Comparison of ENCODE assay signal across 30 cellular contexts in genomic region chr12:62713723-62714122, GRCh38.
"Had no signal": no experiment of that assay in that cellular context is flagged by ENCODE, and none has a peak within 500 bp of the region (broad histone marks: within the 10 kb centered on the region; RNA-seq: fewer than 3 reads in every experiment).

No MANE protein-coding gene starts in this region.

- H3K27ac Mint-ChIP-seq: activated CD4-positive, alpha-beta memory T cell treated with anti-CD3 and anti-CD28 coated beads for 36 hours; activated CD4-positive, alpha-beta T cell treated with anti-CD3 and anti-CD28 coated beads, Interleukin-2, amount 10 ng/mL, durations not matched to agents 24 days and 14 days; activated naive CD4-positive, alpha-beta T cell treated with anti-CD3 and anti-CD28 coated beads, Interleukin-2, amount 10 ng/mL, durations not matched to agents 7 days and 5 days; activated naive CD8-positive, alpha-beta T cell treated with anti-CD3 and anti-CD28 coated beads, Interleukin-2, amount 10 ng/mL, durations not matched to agents 7 days and 5 days; activated T-cell treated with anti-CD3 and anti-CD28 coated beads, Interleukin-2, amount 50 U/mL, for 24 hours; naive thymus-derived CD4-positive, alpha-beta T cell; stimulated activated memory B cell treated with anti-CD40 and anti-IgM and Interleukin-4, amounts not matched to agents 10 μg/mL and 1 μg/mL and 100 μg/mL, for 72 hours; stimulated activated naive CD8-positive, alpha-beta T cell treated with anti-CD3 and anti-CD28 coated beads, Interleukin-15, amount 100 ng/mL, for 72 hours; T-helper 2 cell treated with Interferon-gamma antibody and Interleukin-4, amounts not matched to agents 5 μg/mL and 100 μg/mL, for 36 hours had no signal

- H3K9me3 Mint-ChIP-seq: activated CD4-positive, alpha-beta memory T cell treated with anti-CD3 and anti-CD28 coated beads for 36 hours; activated CD4-positive, alpha-beta T cell treated with anti-CD3 and anti-CD28 coated beads, Interleukin-2, amount 10 ng/mL, durations not matched to agents 24 days and 14 days; activated naive CD4-positive, alpha-beta T cell treated with anti-CD3 and anti-CD28 coated beads, Interleukin-2, amount 10 ng/mL, durations not matched to agents 7 days and 5 days; activated naive CD8-positive, alpha-beta T cell treated with anti-CD3 and anti-CD28 coated beads, Interleukin-2, amount 10 ng/mL, durations not matched to agents 7 days and 5 days; activated T-cell treated with anti-CD3 and anti-CD28 coated beads, Interleukin-2, amount 50 U/mL, for 24 hours; naive thymus-derived CD4-positive, alpha-beta T cell; stimulated activated memory B cell treated with anti-CD40 and anti-IgM and Interleukin-4, amounts not matched to agents 10 μg/mL and 1 μg/mL and 100 μg/mL, for 72 hours; stimulated activated naive CD8-positive, alpha-beta T cell treated with anti-CD3 and anti-CD28 coated beads, Interleukin-15, amount 100 ng/mL, for 72 hours; T-helper 2 cell treated with Interferon-gamma antibody and Interleukin-4, amounts not matched to agents 5 μg/mL and 100 μg/mL, for 36 hours had no signal

- ATAC-seq: activated CD4-positive, CD25-positive, alpha-beta regulatory T cell treated with anti-CD3 and anti-CD28 coated beads, Interleukin-2, amount 50 U/mL, for 24 hours; naive thymus-derived CD4-positive, alpha-beta T cell; stimulated activated memory B cell treated with anti-CD40 and anti-IgM and Interleukin-4, amounts not matched to agents 10 μg/mL and 1 μg/mL and 100 μg/mL, for 72 hours; stimulated activated naive CD8-positive, alpha-beta T cell treated with anti-CD3 and anti-CD28 coated beads, Interleukin-15, amount 100 ng/mL, for 72 hours had no signal

- H3K4me1 Mint-ChIP-seq: activated CD4-positive, alpha-beta T cell treated with anti-CD3 and anti-CD28 coated beads, Interleukin-2, amount 10 ng/mL, durations not matched to agents 24 days and 14 days; activated naive CD4-positive, alpha-beta T cell treated with anti-CD3 and anti-CD28 coated beads, Interleukin-2, amount 10 ng/mL, durations not matched to agents 7 days and 5 days; activated naive CD8-positive, alpha-beta T cell treated with anti-CD3 and anti-CD28 coated beads, Interleukin-2, amount 10 ng/mL, durations not matched to agents 7 days and 5 days; naive thymus-derived CD4-positive, alpha-beta T cell; stimulated activated memory B cell treated with anti-CD40 and anti-IgM and Interleukin-4, amounts not matched to agents 10 μg/mL and 1 μg/mL and 100 μg/mL, for 72 hours; stimulated activated naive CD8-positive, alpha-beta T cell treated with anti-CD3 and anti-CD28 coated beads, Interleukin-15, amount 100 ng/mL, for 72 hours had no signal

- H3K79me2 ChIP-seq: hepatocyte had no signal

- H3K4me3 ChIP-seq: cardiac muscle cell, colonic mucosa, hepatocyte, prostate gland, sigmoid colon, smooth muscle cell, tibial nerve had no signal

- H3K4me2 ChIP-seq: hepatocyte, smooth muscle cell had no signal

- H2AFZ ChIP-seq: hepatocyte had no signal

- H3K4me1 ChIP-seq: colonic mucosa, prostate gland had no signal

- H3K36me3 Mint-ChIP-seq: activated CD4-positive, alpha-beta memory T cell treated with anti-CD3 and anti-CD28 coated beads for 36 hours; activated naive CD4-positive, alpha-beta T cell treated with anti-CD3 and anti-CD28 coated beads, Interleukin-2, amount 10 ng/mL, durations not matched to agents 7 days and 5 days; activated naive CD8-positive, alpha-beta T cell treated with anti-CD3 and anti-CD28 coated beads, Interleukin-2, amount 10 ng/mL, durations not matched to agents 7 days and 5 days; naive thymus-derived CD4-positive, alpha-beta T cell; stimulated activated memory B cell treated with anti-CD40 and anti-IgM and Interleukin-4, amounts not matched to agents 10 μg/mL and 1 μg/mL and 100 μg/mL, for 72 hours had no signal

- H3K9me3 ChIP-seq: colonic mucosa, prostate gland, sigmoid colon, tibial nerve had no signal

- H3K4me3 Mint-ChIP-seq: activated CD4-positive, alpha-beta memory T cell treated with anti-CD3 and anti-CD28 coated beads for 36 hours; activated CD4-positive, alpha-beta T cell treated with anti-CD3 and anti-CD28 coated beads, Interleukin-2, amount 10 ng/mL, durations not matched to agents 24 days and 14 days; activated naive CD4-positive, alpha-beta T cell treated with anti-CD3 and anti-CD28 coated beads, Interleukin-2, amount 10 ng/mL, durations not matched to agents 7 days and 5 days; activated naive CD8-positive, alpha-beta T cell treated with anti-CD3 and anti-CD28 coated beads, Interleukin-2, amount 10 ng/mL, durations not matched to agents 7 days and 5 days; activated T-cell treated with anti-CD3 and anti-CD28 coated beads, Interleukin-2, amount 50 U/mL, for 24 hours; naive thymus-derived CD4-positive, alpha-beta T cell; stimulated activated memory B cell treated with anti-CD40 and anti-IgM and Interleukin-4, amounts not matched to agents 10 μg/mL and 1 μg/mL and 100 μg/mL, for 72 hours; stimulated activated naive CD8-positive, alpha-beta T cell treated with anti-CD3 and anti-CD28 coated beads, Interleukin-15, amount 100 ng/mL, for 72 hours; T-helper 2 cell treated with Interferon-gamma antibody and Interleukin-4, amounts not matched to agents 5 μg/mL and 100 μg/mL, for 36 hours had no signal

- H3K27me3 ChIP-seq: cardiac muscle cell, colonic mucosa, hepatocyte, sigmoid colon, tibial nerve had no signal

- H3K27me3 Mint-ChIP-seq: activated CD4-positive, alpha-beta memory T cell treated with anti-CD3 and anti-CD28 coated beads for 36 hours; activated naive CD8-positive, alpha-beta T cell treated with anti-CD3 and anti-CD28 coated beads, Interleukin-2, amount 10 ng/mL, durations not matched to agents 7 days and 5 days; activated T-cell treated with anti-CD3 and anti-CD28 coated beads, Interleukin-2, amount 50 U/mL, for 24 hours had no signal

- DNase-seq: activated CD4-positive, alpha-beta memory T cell treated with anti-CD3 and anti-CD28 coated beads for 36 hours; activated CD4-positive, alpha-beta T cell treated with anti-CD3 and anti-CD28 coated beads, Interleukin-2, amount 10 ng/mL, durations not matched to agents 24 days and 14 days; activated CD8-positive, alpha-beta memory T cell treated with anti-CD3 and anti-CD28 coated beads, Interleukin-2, amount 50 U/mL, for 48 hours; activated gamma-delta T cell; activated naive CD4-positive, alpha-beta T cell treated with anti-CD3 and anti-CD28 coated beads, Interleukin-2, amount 10 ng/mL, durations not matched to agents 7 days and 5 days; activated naive CD8-positive, alpha-beta T cell treated with anti-CD3 and anti-CD28 coated beads, Interleukin-2, amount 10 ng/mL, durations not matched to agents 7 days and 5 days; activated T-cell treated with anti-CD3 and anti-CD28 coated beads, Interleukin-2, amount 50 U/mL, for 24 hours; amniotic stem cell; cerebellar nuclear complex; colonic mucosa; effector memory CD4-positive, alpha-beta T cell; islet precursor cell; left ventricle myocardium superior; midbrain; naive thymus-derived CD4-positive, alpha-beta T cell; retina; sigmoid colon; stimulated activated CD4-positive, alpha-beta T cell treated with anti-CD3 and anti-CD28 coated beads, Interleukin-1b, Interleukin-23, amount 100 ng/mL, for 48 hours; stimulated activated CD4-positive, alpha-beta T cell treated with anti-CD3 and anti-CD28 coated beads, Interleukin-4, amount 100 ng/mL, for 4 hours; stimulated activated CD8-positive, alpha-beta memory T cell treated with anti-CD3 and anti-CD28 coated beads, Interleukin-4, amount 100 ng/mL, for 48 hours; stimulated activated naive CD8-positive, alpha-beta T cell treated with anti-CD3 and anti-CD28 coated beads, Interleukin-15, amount 100 ng/mL, for 72 hours; T-helper 1 cell had no signal

- H3K36me3 ChIP-seq: cardiac muscle cell, colonic mucosa, prostate gland, sigmoid colon, tibial nerve had no signal

- H3K27ac ChIP-seq: cardiac muscle cell, colonic mucosa had no signal
